1 cellular context compared by ENCODE assay signal in the genomic region with DNA sequence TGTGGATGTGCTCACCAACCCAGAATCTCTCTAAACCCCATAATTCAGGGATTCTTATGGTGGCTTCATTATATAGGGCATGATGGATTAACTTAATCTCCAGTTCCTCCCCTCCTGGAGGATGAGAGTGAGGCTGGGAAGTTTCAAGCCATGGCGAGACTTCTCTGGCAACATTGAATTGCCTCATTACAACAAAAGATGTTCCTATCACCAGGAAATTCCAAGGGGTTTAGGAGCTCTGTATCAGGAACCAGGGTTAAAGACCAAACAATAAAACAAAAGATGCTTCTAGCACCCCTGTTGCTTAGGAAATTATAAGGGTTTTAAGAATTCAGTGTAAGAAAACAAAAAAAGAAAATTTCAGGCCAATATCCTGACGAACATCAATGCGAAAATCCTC.
TF ChIP-seq lines count a peak whose summit lies in the region.

No MANE protein-coding gene starts in this region.

TF ChIP-seq in H1, 55 proteins besides CTCF, POLR2A, EP300 and RAD21:
- TF ChIP-seq GTF2F1 (IDR thresholded peaks at IDR 0.05; ENCODE audit: borderline replicate concordance, low read depth, low read length) (no peak), NANOG (IDR thresholded peaks at IDR 0.05; ENCODE audit: insufficient read depth, low read depth, low read length, poor library complexity, severe bottlenecking) (no peak)
